ENCODE assay signal across 9 cellular contexts in genomic region chr11:65781152-65781961, GRCh38. TPM values are rescaled to one million over a fixed set of nuclear protein-coding genes. Genes with fewer than 3 reads are reported as not detected.
DNase-seq lines count a peak whose midpoint lies in the region; ATAC-seq, FAIRE-seq and TF ChIP-seq lines count a peak whose summit lies in the region.
"Had no signal": no experiment of that assay in that cellular context is flagged by ENCODE, and none has a peak within 500 bp of the region (broad histone marks: within the 10 kb centered on the region; RNA-seq: fewer than 3 reads in every experiment).

No MANE protein-coding gene starts in this region.

- H3K4me3 ChIP-seq in Panc1 (ENCODE audit: low read depth in 2 of 2, low read length in 2 of 2), result peak overlapping the region; percentile 46 to 83
- peak overlapping the region; percentile 73 to 78 for H3K4me3 ChIP-seq in esophagus (ENCODE audit: low read depth in 1 of 2, low read length in 2 of 2)

- no TSS peak for BruUV-seq in Panc1 (replicated peaks; lab: Mats Ljungman, UMichigan)

- no peak overlapping the region for H3K27ac Mint-ChIP-seq in HFFc6
- H3K27ac Mint-ChIP-seq in nephron progenitor cell, result no peak overlapping the region

- peak overlapping the region; percentile 33 for H3K4me3 Mint-ChIP-seq in activated T-cell treated with anti-CD3 and anti-CD28 coated beads, Interleukin-2, amount 50 U/mL, for 4 hours
- H3K4me3 Mint-ChIP-seq in HFFc6 (no peak overlapping the region), nephron progenitor cell (no peak overlapping the region)

- no peaks in the 10 kb centered on the region for H3K9me3 Mint-ChIP-seq in activated T-cell treated with anti-CD3 and anti-CD28 coated beads, Interleukin-2, amount 50 U/mL, for 4 hours
- H3K9me3 Mint-ChIP-seq in HFFc6 (no peaks in the 10 kb centered on the region), nephron progenitor cell (no peaks in the 10 kb centered on the region)

- no peak for FAIRE-seq in RCC 7860 (lab: Jason Lieb, UNC)

- H3K27ac ChIP-seq in Panc1 (ENCODE audit: low read length) (0 out of 2 replicates have a peak overlapping the region, but pooled peaks have one; percentile 3), esophagus (ENCODE audit: low read depth in 2 of 2, low read length in 1 of 2) (peak overlapping the region; percentile 77 to 89)

- peaks cover 18% of the 10 kb centered on the region for H3K4me1 Mint-ChIP-seq in activated T-cell treated with anti-CD3 and anti-CD28 coated beads, Interleukin-2, amount 50 U/mL, for 4 hours (ENCODE audit: low read depth)
- no peaks in the 10 kb centered on the region for H3K4me1 Mint-ChIP-seq in HFFc6 (ENCODE audit: low read depth)
- H3K4me1 Mint-ChIP-seq in nephron progenitor cell, result peaks cover 22% of the 10 kb centered on the region

- H3K4me1 ChIP-seq in Panc1 (ENCODE audit: control insufficient read depth, insufficient read depth, low read length) (peaks cover 10% of the 10 kb centered on the region), esophagus (ENCODE audit: control insufficient read depth in 2 of 2, insufficient read depth in 2 of 2, low read length in 1 of 2) (peaks cover 19 to 37% of the 10 kb centered on the region in 2 donors)

- H3K36me3 ChIP-seq in Panc1 (ENCODE audit: control insufficient read depth, insufficient read depth, low read length), result peaks cover 3% of the 10 kb centered on the region; the same call in 1 of the 2 replicates
- peaks cover 0 to 18% of the 10 kb centered on the region in 2 donors for H3K36me3 ChIP-seq in esophagus (ENCODE audit: control insufficient read depth in 2 of 2, insufficient read depth in 2 of 2, low read length in 1 of 2)

- in situ Hi-C loops in Panc1 (cut with HindIII; ENCODE audit: low pct_unique_long_range_greater_than_20kb, low sequenced_read_pairs), result no loop called here

- TF ChIP-seq CTCF in HFFc6 (IDR thresholded peaks at IDR 0.05) (peak; percentile 37), Panc1 (IDR thresholded peaks at IDR 0.05) (peak; percentile 85), nephron progenitor cell (IDR thresholded peaks at IDR 0.05) (no peak)

- ATAC-seq in activated T-cell treated with anti-CD3 and anti-CD28 coated beads, Interleukin-2, amount 50 U/mL, for 4 hours, result peak; percentile 37 to 38
- peak; percentile 66 for ATAC-seq in Panc1

- 10 to 11% methylated on average over 69 to 83 of the region's 83 CpGs for WGBS in esophagus, 2 donors

- peaks cover 13% of the 10 kb centered on the region for H3K27me3 Mint-ChIP-seq in activated T-cell treated with anti-CD3 and anti-CD28 coated beads, Interleukin-2, amount 50 U/mL, for 4 hours (ENCODE audit: low read depth)
- peaks cover 16% of the 10 kb centered on the region for H3K27me3 Mint-ChIP-seq in HFFc6 (ENCODE audit: insufficient read depth)
- H3K27me3 Mint-ChIP-seq in nephron progenitor cell (ENCODE audit: low read depth, poor library complexity), result peaks cover 53% of the 10 kb centered on the region

- intact Hi-C loops in Panc1 (cut with micrococcal nuclease; ENCODE audit: unreplicated experiment), result loop anchor here (5.0 kb wide), 1 partner anchor 36 kb away; no protein-coding TSS in a partner anchor

- no peak for DNase-seq in activated T-cell treated with anti-CD3 and anti-CD28 coated beads, Interleukin-2, amount 50 U/mL, for 4 hours
- no peak for DNase-seq in activated T-cell treated with anti-CD3 and anti-CD28 coated beads, Interleukin-2, amount 50 U/mL, for 1 hour
- DNase-seq in HFFc6 (no peak), Panc1 (ENCODE audit: low read depth, low spot score) (no peak), nephron progenitor cell (peak; percentile 45), RCC 7860 (ENCODE audit: low spot score) (no peak)
- no peak for DNase-seq in stimulated activated CD4-positive, alpha-beta T cell treated with anti-CD3 and anti-CD28 coated beads, Interleukin-4, amount 100 ng/mL, for 24 hours

- H3K9me3 ChIP-seq in Panc1 (ENCODE audit: control insufficient read depth, insufficient read depth, low read depth, low read length), result no peaks in the 10 kb centered on the region
- H3K9me3 ChIP-seq in esophagus (ENCODE audit: control insufficient read depth in 2 of 2, insufficient read depth in 1 of 2, low read depth in 1 of 2, low read length in 1 of 2), result no peaks in the 10 kb centered on the region

- CTCF ChIA-PET in Panc1 (lab: Charles Lee), result interaction anchor here (0.5 to 2.3 kb wide), 3 partner anchors 26 to 143 kb away, joined by 3 to 24 read pairs (median 3); no protein-coding TSS in a partner anchor

- H3K27me3 ChIP-seq in Panc1 (ENCODE audit: control insufficient read depth, insufficient read depth, low read length), result no peaks in the 10 kb centered on the region
- H3K27me3 ChIP-seq in esophagus (ENCODE audit: control insufficient read depth in 1 of 2, insufficient read depth in 2 of 2, low read length in 2 of 2), result no peaks in the 10 kb centered on the region

- POLR2A ChIA-PET in Panc1 (lab: Charles Lee), result no interaction called here

- no peaks in the 10 kb centered on the region for H3K36me3 Mint-ChIP-seq in activated T-cell treated with anti-CD3 and anti-CD28 coated beads, Interleukin-2, amount 50 U/mL, for 4 hours (ENCODE audit: insufficient read depth)
- H3K36me3 Mint-ChIP-seq in HFFc6 (ENCODE audit: low read depth) (no peaks in the 10 kb centered on the region), nephron progenitor cell (ENCODE audit: low read depth) (peaks cover 19% of the 10 kb centered on the region)

RNA-seq across cellular contexts. Expression of gene AP5B1, which starts 0.6 kb away (rescaled TPM):
- 10 to 100 TPM; 17.3 to 19.4 (median 17.4) TPM for total RNA-seq in activated T-cell treated with anti-CD3 and anti-CD28 coated beads, Interleukin-2, amount 50 U/mL, for 4 hours
- total RNA-seq in HFFc6 (2021; fragmentation: NEBNext Ultra II Directional; extraction: Animal tissue kit (Norgen Biotek cat#: 25700)), result 10 to 100 TPM in 2 of 6 experiments, 1 to 10 TPM in 4; 8.7 to 11.1 (median 9.5) TPM
- 35.0 TPM for total RNA-seq in Panc1 (2021; ENCODE audit: unreplicated experiment)
- polyA plus RNA-seq in Panc1 (2012; ENCODE audit: insufficient read length), result 22.7 TPM
- polyA plus RNA-seq in esophagus, result 10 to 100 TPM; 10.1 to 10.9 TPM

RNA-seq across cellular contexts. Expression of gene OVOL1, which starts 5.5 kb away (rescaled TPM):
- total RNA-seq in activated T-cell treated with anti-CD3 and anti-CD28 coated beads, Interleukin-2, amount 50 U/mL, for 4 hours, result under 1 TPM in 2 of 3 donors, not detected in 1; 0.05 TPM
- not detected for total RNA-seq in HFFc6 (2021; fragmentation: NEBNext Ultra II Directional; extraction: Animal tissue kit (Norgen Biotek cat#: 25700))
- total RNA-seq in Panc1 (2021; ENCODE audit: unreplicated experiment), result 0.23 TPM
- not detected for polyA plus RNA-seq in Panc1 (2012; ENCODE audit: insufficient read length)
- polyA plus RNA-seq in esophagus, result 10 to 100 TPM; 38.2 to 49.9 TPM
- total RNA-seq: glomerular endothelial cell had no signal

RNA-seq across cellular contexts. Expression of gene SNX32, which starts 52.4 kb away (rescaled TPM):
- total RNA-seq in activated T-cell treated with anti-CD3 and anti-CD28 coated beads, Interleukin-2, amount 50 U/mL, for 4 hours, result 1 to 10 TPM in 1 of 3 donors, under 1 TPM in 2; 0.52 to 1.4 (median 0.56) TPM
- total RNA-seq in HFFc6 (2021; fragmentation: NEBNext Ultra II Directional; extraction: Animal tissue kit (Norgen Biotek cat#: 25700)), result not detected
- not detected for total RNA-seq in Panc1 (2021; ENCODE audit: unreplicated experiment)
- polyA plus RNA-seq in Panc1 (2012; ENCODE audit: insufficient read length), result 0.47 TPM
- under 1 TPM; 0.15 to 0.47 TPM for polyA plus RNA-seq in esophagus
- total RNA-seq: glomerular endothelial cell had no signal
